In genomic region chr12:110102255-110102654, GRCh38 we compare ENCODE assay signal across 1 cellular context.
TF ChIP-seq lines count a peak whose summit lies in the region.

No MANE protein-coding gene starts in this region.

TF ChIP-seq in K562, 482 proteins besides CTCF, POLR2A, EP300 and RAD21 (continued from another document and continues in another):
- TF ChIP-seq ZBTB2 (IDR thresholded peaks at IDR 0.05) (no peak), ZBTB12 (CRISPR knock-in tag; IDR thresholded peaks at IDR 0.05) (no peak), MYBL2 (IDR thresholded peaks at IDR 0.05; ENCODE audit: low read depth) (peak; percentile 27; the same call in 1 of the 2 replicates), MYBL2 (CRISPR knock-in tag; IDR thresholded peaks at IDR 0.05; ENCODE audit: borderline replicate concordance) (no peak), NFIX (CRISPR knock-in tag; IDR thresholded peaks at IDR 0.05; ENCODE audit: low read depth) (no peak), SPI1 (IDR thresholded peaks at IDR 0.05; ENCODE audit: borderline replicate concordance, low read depth, low read length) (no peak), TCFL5 (CRISPR knock-in tag; conservative IDR thresholded peaks at IDR 0.05) (no peak), KHSRP (IDR thresholded peaks at IDR 0.05) (no peak), SMC3 (conservative IDR thresholded peaks at IDR 0.05; ENCODE audit: insufficient read depth, low read depth, low read length) (peak; percentile 53; the same call in 1 of the 2 replicates), ELF2 (CRISPR knock-in tag; IDR thresholded peaks at IDR 0.05) (no peak), ELF1 (tag; IDR thresholded peaks at IDR 0.05) (peak; percentile 37; the same call in 1 of the 2 replicates), COPS2 (conservative IDR thresholded peaks at IDR 0.05) (no peak), REST (CRISPR knock-in tag; IDR thresholded peaks at IDR 0.05; ENCODE audit: low read depth) (no peak), ZNF583 (CRISPR knock-in tag; IDR thresholded peaks at IDR 0.05) (no peak), MITF (IDR thresholded peaks at IDR 0.05) (no peak), ZNF740 (CRISPR knock-in tag; IDR thresholded peaks at IDR 0.05) (no peak), ZNF740 (tag; IDR thresholded peaks at IDR 0.05) (no peak), ZZZ3 (IDR thresholded peaks at IDR 0.05) (no peak), GTF2B (IDR thresholded peaks at IDR 0.05; ENCODE audit: extremely low read depth, insufficient read length) (no peak), ZNF280A (IDR thresholded peaks at IDR 0.05; ENCODE audit: low read depth, partially characterized antibody) (no peak), STAT6 (CRISPR knock-in tag; IDR thresholded peaks at IDR 0.05) (no peak), ZNF395 (CRISPR knock-in tag; IDR thresholded peaks at IDR 0.05) (no peak), E4F1 (CRISPR knock-in tag; IDR thresholded peaks at IDR 0.05; ENCODE audit: borderline replicate concordance) (no peak), PTRF (tag; IDR thresholded peaks at IDR 0.05) (no peak), E2F1 (CRISPR knock-in tag; IDR thresholded peaks at IDR 0.05) (no peak), SUPT5H (IDR thresholded peaks at IDR 0.05) (no peak), POLR3G (IDR thresholded peaks at IDR 0.05; ENCODE audit: extremely low read depth, insufficient read length, insufficient replicate concordance) (no peak), ZNF41 (CRISPR knock-in tag; conservative IDR thresholded peaks at IDR 0.05) (no peak), DLX4 (CRISPR knock-in tag; IDR thresholded peaks at IDR 0.05) (no peak), POLR2AphosphoS5 (IDR thresholded peaks at IDR 0.05; ENCODE audit: control insufficient read depth, insufficient read depth, low read depth, low read length) (no peak), ZNF146 (CRISPR knock-in tag; IDR thresholded peaks at IDR 0.05; ENCODE audit: unreplicated experiment) (no peak), XRCC5 (IDR thresholded peaks at IDR 0.05; ENCODE audit: low read depth, low read length) (0 out of 2 replicates have a peak, but pooled peaks have one; percentile 32), MAX (CRISPR knock-in tag; IDR thresholded peaks at IDR 0.05) (no peak), ZNF134 (CRISPR knock-in tag; conservative IDR thresholded peaks at IDR 0.05) (no peak), SLC30A9 (CRISPR knock-in tag; IDR thresholded peaks at IDR 0.05) (no peak), ZNF232 (CRISPR knock-in tag; IDR thresholded peaks at IDR 0.05) (no peak), CREB3 (tag; conservative IDR thresholded peaks at IDR 0.05; ENCODE audit: low read depth) (no peak), ZNF76 (CRISPR knock-in tag; IDR thresholded peaks at IDR 0.05; ENCODE audit: borderline replicate concordance) (no peak), E2F3 (CRISPR knock-in tag; IDR thresholded peaks at IDR 0.05) (no peak), JUNB (CRISPR knock-in tag; conservative IDR thresholded peaks at IDR 0.05) (no peak)
